In genomic region chr4:131430302-131430701, GRCh38 we compare ENCODE assay signal across 1 cellular context.
TF ChIP-seq lines count a peak whose summit lies in the region.

No MANE protein-coding gene starts in this region.

TF ChIP-seq in H1, 55 proteins besides CTCF, POLR2A, EP300 and RAD21:
- TF ChIP-seq CHD7 (IDR thresholded peaks at IDR 0.05; ENCODE audit: insufficient replicate concordance, low read length) (no peak), NANOG (IDR thresholded peaks at IDR 0.05; ENCODE audit: insufficient read depth, low read depth, low read length, poor library complexity, severe bottlenecking) (no peak), KDM4A (IDR thresholded peaks at IDR 0.05; ENCODE audit: low read depth, low read length, severe bottlenecking) (no peak), RBBP5 (IDR thresholded peaks at IDR 0.05; ENCODE audit: borderline replicate concordance, low read depth, low read length) (no peak), SAP30 (IDR thresholded peaks at IDR 0.05; ENCODE audit: insufficient read depth, insufficient replicate concordance, low read length) (no peak), HDAC6 (IDR thresholded peaks at IDR 0.05; ENCODE audit: low read depth, low read length) (no peak), HDAC2 (IDR thresholded peaks at IDR 0.05; ENCODE audit: borderline replicate concordance in 1 of 2, low read depth in 2 of 2, low read length in 2 of 2) (no peak), JUND (IDR thresholded peaks at IDR 0.05; ENCODE audit: low read length) (no peak), SIRT6 (IDR thresholded peaks at IDR 0.05; ENCODE audit: low read length) (no peak), GTF2F1 (IDR thresholded peaks at IDR 0.05; ENCODE audit: borderline replicate concordance, low read depth, low read length) (no peak), ATF2 (IDR thresholded peaks at IDR 0.05; ENCODE audit: low read length) (no peak), CTBP2 (IDR thresholded peaks at IDR 0.05; ENCODE audit: borderline replicate concordance, insufficient read depth, insufficient read length, low read length) (no peak)
